1 cellular context compared by ENCODE assay signal in the genomic region with DNA sequence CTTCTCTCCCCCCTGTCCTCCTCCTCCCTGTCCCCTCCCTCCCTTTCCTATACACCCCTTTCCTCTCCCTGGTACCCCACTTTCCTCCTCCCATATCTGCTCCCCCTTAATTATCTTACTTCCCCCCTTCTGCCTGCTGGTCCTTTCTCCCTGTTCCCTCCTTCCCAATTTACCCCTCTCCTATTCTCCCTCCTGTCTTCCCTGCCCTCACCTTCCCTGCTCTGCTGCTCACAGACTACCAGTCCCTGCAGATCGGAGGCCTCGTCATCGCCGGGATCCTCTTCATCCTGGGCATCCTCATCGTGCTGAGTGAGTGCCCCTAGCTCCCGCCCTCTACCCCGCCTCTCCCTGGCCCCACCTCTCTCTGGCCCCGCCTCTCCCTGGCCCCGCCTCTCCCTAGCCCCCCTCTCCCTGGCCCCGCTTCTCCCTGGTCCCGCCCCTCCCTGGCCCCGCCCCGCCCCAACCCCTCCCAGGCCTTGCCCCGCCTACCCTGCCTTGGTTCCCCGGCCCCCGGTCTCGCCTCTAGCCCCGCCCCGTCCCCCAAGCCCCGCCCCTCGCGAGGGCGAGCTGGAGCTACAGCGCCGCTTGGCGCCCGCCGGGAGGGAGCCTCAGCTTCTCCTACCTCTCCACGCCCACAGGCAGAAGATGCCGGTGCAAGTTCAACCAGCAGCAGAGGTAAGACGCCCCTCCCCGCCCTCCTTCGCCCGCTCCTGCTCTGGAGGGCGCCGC.
TF ChIP-seq lines count a peak whose summit lies in the region.

No MANE protein-coding gene starts in this region.

TF ChIP-seq in H1, 55 proteins besides CTCF, POLR2A, EP300 and RAD21:
- TF ChIP-seq, protein P1, sequence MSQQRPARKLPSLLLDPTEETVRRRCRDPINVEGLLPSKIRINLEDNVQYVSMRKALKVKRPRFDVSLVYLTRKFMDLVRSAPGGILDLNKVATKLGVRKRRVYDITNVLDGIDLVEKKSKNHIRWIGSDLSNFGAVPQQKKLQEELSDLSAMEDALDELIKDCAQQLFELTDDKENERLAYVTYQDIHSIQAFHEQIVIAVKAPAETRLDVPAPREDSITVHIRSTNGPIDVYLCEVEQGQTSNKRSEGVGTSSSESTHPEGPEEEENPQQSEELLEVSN (IDR thresholded peaks at IDR 0.05): peak; percentile 77
- TF ChIP-seq NANOG (IDR thresholded peaks at IDR 0.05; ENCODE audit: insufficient read depth, low read depth, low read length, poor library complexity, severe bottlenecking): no peak
- TF ChIP-seq, protein P2, sequence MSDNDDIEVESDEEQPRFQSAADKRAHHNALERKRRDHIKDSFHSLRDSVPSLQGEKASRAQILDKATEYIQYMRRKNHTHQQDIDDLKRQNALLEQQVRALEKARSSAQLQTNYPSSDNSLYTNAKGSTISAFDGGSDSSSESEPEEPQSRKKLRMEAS (IDR thresholded peaks at IDR 0.05): peak; percentile 53
- no peak for TF ChIP-seq POLR2AphosphoS5 (IDR thresholded peaks at IDR 0.05; ENCODE audit: low read depth, low read length)
